Comparison of ENCODE assay signal across 1 cellular context in genomic region chr1:201481761-201482493, GRCh38.
A peak's percentile ranks its signal among the peaks of the same experiment; 100 is the strongest.
TF ChIP-seq lines count a peak whose summit lies in the region.

No MANE protein-coding gene starts in this region.

TF ChIP-seq in HepG2, 621 proteins besides CTCF, POLR2A, EP300 and RAD21 (continued from another document and continues in another):
- TF ChIP-seq KDM5B (CRISPR knock-in tag; IDR thresholded peaks at IDR 0.05; ENCODE audit: borderline replicate concordance), result peak; percentile 74; the same call in 1 of the 2 replicates
- TF ChIP-seq SAFB2 (CRISPR knock-in tag; IDR thresholded peaks at IDR 0.05; ENCODE audit: borderline replicate concordance, low read depth), result no peak
- TF ChIP-seq ZNF138 (CRISPR knock-in tag; IDR thresholded peaks at IDR 0.05; ENCODE audit: low read depth), result no peak
- 0 out of 2 replicates have a peak, but pooled peaks have one; percentile 39 for TF ChIP-seq TGIF2 (CRISPR knock-in tag; IDR thresholded peaks at IDR 0.05)
- TF ChIP-seq, protein P1, sequence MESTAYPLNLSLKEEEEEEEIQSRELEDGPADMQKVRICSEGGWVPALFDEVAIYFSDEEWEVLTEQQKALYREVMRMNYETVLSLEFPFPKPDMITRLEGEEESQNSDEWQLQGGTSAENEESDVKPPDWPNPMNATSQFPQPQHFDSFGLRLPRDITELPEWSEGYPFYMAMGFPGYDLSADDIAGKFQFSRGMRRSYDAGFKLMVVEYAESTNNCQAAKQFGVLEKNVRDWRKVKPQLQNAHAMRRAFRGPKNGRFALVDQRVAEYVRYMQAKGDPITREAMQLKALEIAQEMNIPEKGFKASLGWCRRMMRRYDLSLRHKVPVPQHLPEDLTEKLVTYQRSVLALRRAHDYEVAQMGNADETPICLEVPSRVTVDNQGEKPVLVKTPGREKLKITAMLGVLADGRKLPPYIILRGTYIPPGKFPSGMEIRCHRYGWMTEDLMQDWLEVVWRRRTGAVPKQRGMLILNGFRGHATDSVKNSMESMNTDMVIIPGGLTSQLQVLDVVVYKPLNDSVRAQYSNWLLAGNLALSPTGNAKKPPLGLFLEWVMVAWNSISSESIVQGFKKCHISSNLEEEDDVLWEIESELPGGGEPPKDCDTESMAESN (CRISPR knock-in tag; conservative IDR thresholded peaks at IDR 0.05), result peak; percentile 40; the same call in 1 of the 2 replicates
- 0 out of 2 replicates have a peak, but pooled peaks have one; percentile 20 for TF ChIP-seq NRL (CRISPR knock-in tag; IDR thresholded peaks at IDR 0.05; ENCODE audit: borderline replicate concordance)
- 0 out of 2 replicates have a peak, but pooled peaks have one; percentile 7 for TF ChIP-seq CSRNP1 (CRISPR knock-in tag; IDR thresholded peaks at IDR 0.05)
- TF ChIP-seq ERF (CRISPR knock-in tag; IDR thresholded peaks at IDR 0.05), result 0 out of 2 replicates have a peak, but pooled peaks have one; percentile 29
- no peak for TF ChIP-seq ARNT2 (CRISPR knock-in tag; IDR thresholded peaks at IDR 0.05; ENCODE audit: low read depth)
- no peak for TF ChIP-seq SRSF9 (IDR thresholded peaks at IDR 0.05; ENCODE audit: borderline replicate concordance, insufficient read depth, low read depth, low read length, poor library complexity, severe bottlenecking)
- no peak for TF ChIP-seq SP1 (IDR thresholded peaks at IDR 0.05)
- no peak for TF ChIP-seq SP1 (CRISPR knock-in tag; IDR thresholded peaks at IDR 0.05)
- TF ChIP-seq ZMYM3 (CRISPR knock-in tag; IDR thresholded peaks at IDR 0.05), result peak; percentile 35; the same call in 1 of the 2 replicates
- TF ChIP-seq ZFP36L1 (CRISPR knock-in tag; IDR thresholded peaks at IDR 0.05), result 0 out of 2 replicates have a peak, but pooled peaks have one; percentile 52
- peak; percentile 83; the same call in 1 of the 2 replicates for TF ChIP-seq ZFP91 (CRISPR knock-in tag; IDR thresholded peaks at IDR 0.05; ENCODE audit: borderline replicate concordance)
- TF ChIP-seq KLF9 (CRISPR knock-in tag; IDR thresholded peaks at IDR 0.05; ENCODE audit: low read depth), result no peak
- TF ChIP-seq ZNF674 (CRISPR knock-in tag; IDR thresholded peaks at IDR 0.05; ENCODE audit: low read depth), result no peak
- no peak for TF ChIP-seq MXI1 (IDR thresholded peaks at IDR 0.05; ENCODE audit: borderline replicate concordance, low read depth, low read length)
- peak; percentile 48; the same call in 1 of the 2 replicates for TF ChIP-seq ZNF121 (CRISPR knock-in tag; IDR thresholded peaks at IDR 0.05)
- TF ChIP-seq, protein P2, sequence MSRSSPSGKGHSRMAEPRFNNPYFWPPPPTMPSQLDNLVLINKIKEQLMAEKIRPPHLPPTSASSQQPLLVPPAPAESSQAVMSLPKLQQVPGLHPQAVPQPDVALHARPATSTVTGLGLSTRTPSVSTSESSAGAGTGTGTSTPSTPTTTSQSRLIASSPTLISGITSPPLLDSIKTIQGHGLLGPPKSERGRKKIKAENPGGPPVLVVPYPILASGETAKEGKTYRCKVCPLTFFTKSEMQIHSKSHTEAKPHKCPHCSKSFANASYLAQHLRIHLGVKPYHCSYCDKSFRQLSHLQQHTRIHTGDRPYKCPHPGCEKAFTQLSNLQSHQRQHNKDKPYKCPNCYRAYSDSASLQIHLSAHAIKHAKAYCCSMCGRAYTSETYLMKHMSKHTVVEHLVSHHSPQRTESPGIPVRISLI (CRISPR knock-in tag; IDR thresholded peaks at IDR 0.05; ENCODE audit: borderline replicate concordance), result no peak
- TF ChIP-seq, protein P3, sequence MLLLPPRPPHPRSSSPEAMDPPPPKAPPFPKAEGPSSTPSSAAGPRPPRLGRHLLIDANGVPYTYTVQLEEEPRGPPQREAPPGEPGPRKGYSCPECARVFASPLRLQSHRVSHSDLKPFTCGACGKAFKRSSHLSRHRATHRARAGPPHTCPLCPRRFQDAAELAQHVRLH (CRISPR knock-in tag; IDR thresholded peaks at IDR 0.05; ENCODE audit: borderline replicate concordance, low read depth), result peak; percentile 39; the same call in 1 of the 2 replicates
- peak; percentile 32 for TF ChIP-seq ZNF883 (CRISPR knock-in tag; IDR thresholded peaks at IDR 0.05; ENCODE audit: not compliant biosample characterization)
- no peak for TF ChIP-seq FOXO1 (CRISPR knock-in tag; IDR thresholded peaks at IDR 0.05)
- peak; percentile 51; the same call in 1 of the 2 replicates for TF ChIP-seq GATAD1 (CRISPR knock-in tag; IDR thresholded peaks at IDR 0.05)
- TF ChIP-seq ZSCAN21 (CRISPR knock-in tag; IDR thresholded peaks at IDR 0.05; ENCODE audit: borderline replicate concordance), result peak; percentile 62; the same call in 1 of the 2 replicates
- TF ChIP-seq HOXA7 (CRISPR knock-in tag; IDR thresholded peaks at IDR 0.05), result no peak
- TF ChIP-seq GLMP (CRISPR knock-in tag; IDR thresholded peaks at IDR 0.05; ENCODE audit: borderline replicate concordance), result no peak
- TF ChIP-seq, protein P4, sequence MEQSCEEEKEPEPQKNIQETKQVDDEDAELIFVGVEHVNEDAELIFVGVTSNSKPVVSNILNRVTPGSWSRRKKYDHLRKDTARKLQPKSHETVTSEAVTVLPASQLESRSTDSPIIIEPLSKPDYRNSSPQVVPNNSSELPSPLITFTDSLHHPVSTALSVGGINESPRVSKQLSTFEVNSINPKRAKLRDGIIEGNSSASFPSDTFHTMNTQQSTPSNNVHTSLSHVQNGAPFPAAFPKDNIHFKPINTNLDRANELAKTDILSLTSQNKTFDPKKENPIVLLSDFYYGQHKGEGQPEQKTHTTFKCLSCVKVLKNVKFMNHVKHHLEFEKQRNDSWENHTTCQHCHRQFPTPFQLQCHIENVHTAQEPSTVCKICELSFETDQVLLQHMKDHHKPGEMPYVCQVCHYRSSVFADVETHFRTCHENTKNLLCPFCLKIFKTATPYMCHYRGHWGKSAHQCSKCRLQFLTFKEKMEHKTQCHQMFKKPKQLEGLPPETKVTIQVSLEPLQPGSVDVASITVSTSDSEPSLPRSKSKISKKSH (CRISPR knock-in tag; IDR thresholded peaks at IDR 0.05; ENCODE audit: borderline replicate concordance), result 0 out of 2 replicates have a peak, but pooled peaks have one; percentile 6
- peak; percentile 33 for TF ChIP-seq ZEB1 (IDR thresholded peaks at IDR 0.05; ENCODE audit: insufficient replicate concordance, low read depth)
- TF ChIP-seq RBM22 (optimal IDR thresholded peaks at IDR 0.05; ENCODE audit: low read length), result no peak
- TF ChIP-seq, protein P5, sequence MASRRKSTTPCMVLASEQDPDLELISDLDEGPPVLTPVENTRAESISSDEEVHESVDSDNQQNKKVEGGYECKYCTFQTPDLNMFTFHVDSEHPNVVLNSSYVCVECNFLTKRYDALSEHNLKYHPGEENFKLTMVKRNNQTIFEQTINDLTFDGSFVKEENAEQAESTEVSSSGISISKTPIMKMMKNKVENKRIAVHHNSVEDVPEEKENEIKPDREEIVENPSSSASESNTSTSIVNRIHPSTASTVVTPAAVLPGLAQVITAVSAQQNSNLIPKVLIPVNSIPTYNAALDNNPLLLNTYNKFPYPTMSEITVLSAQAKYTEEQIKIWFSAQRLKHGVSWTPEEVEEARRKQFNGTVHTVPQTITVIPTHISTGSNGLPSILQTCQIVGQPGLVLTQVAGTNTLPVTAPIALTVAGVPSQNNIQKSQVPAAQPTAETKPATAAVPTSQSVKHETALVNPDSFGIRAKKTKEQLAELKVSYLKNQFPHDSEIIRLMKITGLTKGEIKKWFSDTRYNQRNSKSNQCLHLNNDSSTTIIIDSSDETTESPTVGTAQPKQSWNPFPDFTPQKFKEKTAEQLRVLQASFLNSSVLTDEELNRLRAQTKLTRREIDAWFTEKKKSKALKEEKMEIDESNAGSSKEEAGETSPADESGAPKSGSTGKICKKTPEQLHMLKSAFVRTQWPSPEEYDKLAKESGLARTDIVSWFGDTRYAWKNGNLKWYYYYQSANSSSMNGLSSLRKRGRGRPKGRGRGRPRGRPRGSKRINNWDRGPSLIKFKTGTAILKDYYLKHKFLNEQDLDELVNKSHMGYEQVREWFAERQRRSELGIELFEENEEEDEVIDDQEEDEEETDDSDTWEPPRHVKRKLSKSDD (CRISPR knock-in tag; IDR thresholded peaks at IDR 0.05; ENCODE audit: low read depth), result no peak
- peak; percentile 55; the same call in 1 of the 2 replicates for TF ChIP-seq MXD1 (CRISPR knock-in tag; IDR thresholded peaks at IDR 0.05)
- no peak for TF ChIP-seq RFXAP (CRISPR knock-in tag; IDR thresholded peaks at IDR 0.05; ENCODE audit: borderline replicate concordance)
- peak; percentile 56; the same call in 1 of the 2 replicates for TF ChIP-seq ZNF230 (CRISPR knock-in tag; IDR thresholded peaks at IDR 0.05)
- TF ChIP-seq ZNF430 (CRISPR knock-in tag; IDR thresholded peaks at IDR 0.05), result no peak
- peak; percentile 55; the same call in 1 of the 2 replicates for TF ChIP-seq ZBTB7B (CRISPR knock-in tag; IDR thresholded peaks at IDR 0.05)
- 0 out of 2 replicates have a peak, but pooled peaks have one; percentile 39 for TF ChIP-seq ZNF572 (CRISPR knock-in tag; IDR thresholded peaks at IDR 0.05)
- no peak for TF ChIP-seq ZNF17 (CRISPR knock-in tag; IDR thresholded peaks at IDR 0.05)
- TF ChIP-seq XRCC5 (optimal IDR thresholded peaks at IDR 0.05; ENCODE audit: low read length), result peak; percentile 74
- TF ChIP-seq MED1 (CRISPR knock-in tag; IDR thresholded peaks at IDR 0.05), result peak; percentile 45
- no peak for TF ChIP-seq MXD4 (CRISPR knock-in tag; IDR thresholded peaks at IDR 0.05)
- TF ChIP-seq KLF15 (CRISPR knock-in tag; IDR thresholded peaks at IDR 0.05; ENCODE audit: borderline replicate concordance), result no peak
- no peak for TF ChIP-seq ZNF510 (CRISPR knock-in tag; IDR thresholded peaks at IDR 0.05; ENCODE audit: low read depth)
- TF ChIP-seq HDAC1 (CRISPR knock-in tag; IDR thresholded peaks at IDR 0.05), result no peak
- TF ChIP-seq AHR (CRISPR knock-in tag; IDR thresholded peaks at IDR 0.05), result no peak
- no peak for TF ChIP-seq NONO (IDR thresholded peaks at IDR 0.05)
- TF ChIP-seq NONO (CRISPR knock-in tag; conservative IDR thresholded peaks at IDR 0.05), result peak; percentile 68; the same call in 1 of the 2 replicates
- TF ChIP-seq HINFP (CRISPR knock-in tag; IDR thresholded peaks at IDR 0.05; ENCODE audit: low read depth), result peak; percentile 30; the same call in 1 of the 2 replicates
- TF ChIP-seq BCL3 (CRISPR knock-in tag; IDR thresholded peaks at IDR 0.05), result peak; percentile 28; the same call in 1 of the 2 replicates
- no peak for TF ChIP-seq KDM6A (CRISPR knock-in tag; IDR thresholded peaks at IDR 0.05; ENCODE audit: low read depth)
- TF ChIP-seq ZSCAN20 (CRISPR knock-in tag; IDR thresholded peaks at IDR 0.05; ENCODE audit: borderline replicate concordance), result no peak
- 0 out of 2 replicates have a peak, but pooled peaks have one; percentile 23 for TF ChIP-seq ZNF451 (CRISPR knock-in tag; IDR thresholded peaks at IDR 0.05)
- peak; percentile 31; the same call in 1 of the 2 replicates for TF ChIP-seq ZNF263 (CRISPR knock-in tag; IDR thresholded peaks at IDR 0.05)
- 0 out of 2 replicates have a peak, but pooled peaks have one; percentile 29 for TF ChIP-seq ZNF766 (CRISPR knock-in tag; IDR thresholded peaks at IDR 0.05; ENCODE audit: borderline replicate concordance)
